ENCODE assay signal across 8 cellular contexts in genomic region chr1:156096640-156097391, GRCh38. TPM values are rescaled to one million over a fixed set of nuclear protein-coding genes. Genes with fewer than 3 reads are reported as not detected.
DNase-seq lines count a peak whose midpoint lies in the region; ATAC-seq, FAIRE-seq and TF ChIP-seq lines count a peak whose summit lies in the region.

No MANE protein-coding gene starts in this region.

- DNase-seq in A549 (ENCODE audit: low read depth in 1 of 2, low spot score in 1 of 2): peak; percentile 86 to 93
- peak; percentile 33 for DNase-seq in NCI-H2171 treated with DMSO at 0.1 percent for 48 hours (lab: John Stamatoyannopoulos, UW)
- DNase-seq in activated CD4-positive, CD25-positive, alpha-beta regulatory T cell (lab: John Stamatoyannopoulos, UW): peak; percentile 71 to 78 (median 74)
- peak; percentile 70 for DNase-seq in bronchial epithelial cell (ENCODE audit: low read depth)
- DNase-seq in kidney epithelial cell (ENCODE audit: low read depth): no peak
- DNase-seq in stimulated activated CD4-positive, alpha-beta T cell treated with anti-CD3 and anti-CD28 coated beads, Interleukin-1b, Interleukin-23, amount 100 ng/mL, for 1 hour (ENCODE audit: low read depth in 2 of 2): peak; percentile 75 to 76

- no peaks in the 10 kb centered on the region for H3K27me3 ChIP-seq in bronchial epithelial cell (ENCODE audit: control insufficient read depth, insufficient read depth, low read length)
- H3K27me3 ChIP-seq in kidney epithelial cell (ENCODE audit: control insufficient read depth, insufficient read depth, low read length): no peaks in the 10 kb centered on the region

- FAIRE-seq in A549 (lab: Jason Lieb, UNC) (no peak), bronchial epithelial cell (lab: Jason Lieb, UNC) (no peak)

- peaks cover 44% of the 10 kb centered on the region for H3K4me1 ChIP-seq in A549

- H3K4me3 ChIP-seq in A549: no peak overlapping the region
- no peak overlapping the region for H3K4me3 ChIP-seq in bronchial epithelial cell (ENCODE audit: low read depth, low read length)
- H3K4me3 ChIP-seq in kidney epithelial cell (ENCODE audit: low read depth, low read length): no peak overlapping the region

- POLR2A ChIA-PET in A549 (lab: Yijun Ruan, JAX): interaction anchor here (1.0 to 2.2 kb wide), 8 partner anchors 9 to 116 kb away, joined by 3 to 17 read pairs (median 6); partner anchors contain the start of genes LMNA and PMF1

- no peak for TF ChIP-seq EP300 in A549 (IDR thresholded peaks at IDR 0.05)

- no peak for TF ChIP-seq POLR2A in A549 (IDR thresholded peaks at IDR 0.05; ENCODE audit: low read length)

- peak overlapping the region; percentile 91 to 93 for H3K27ac ChIP-seq in A549

- H3K4me2 ChIP-seq in A549: peak overlapping the region; percentile 62

- TF ChIP-seq RAD21 in A549 (conservative IDR thresholded peaks at IDR 0.05 in 1 of 2, IDR thresholded peaks at IDR 0.05 in 1 of 2): peak; percentile 98 to 99

- H3K9me3 ChIP-seq in A549: no peaks in the 10 kb centered on the region

- WGBS in A549 (ENCODE audit: missing lambda C conversion rate): 27% methylated on average over 14 of the region's 14 CpGs

- no peaks in the 10 kb centered on the region for H3K36me3 ChIP-seq in bronchial epithelial cell (ENCODE audit: control insufficient read depth, insufficient read depth, low read length)
- no peaks in the 10 kb centered on the region for H3K36me3 ChIP-seq in kidney epithelial cell (ENCODE audit: control insufficient read depth, insufficient read depth, low read length)

- peak; percentile 96 to 97 for ATAC-seq in A549
- ATAC-seq in GM18511 (IDR thresholded peaks at IDR 0.05; ENCODE audit: unreplicated experiment): peak; percentile 69
- peak; percentile 55 for ATAC-seq in HG03064 (IDR thresholded peaks at IDR 0.05; ENCODE audit: low read depth, unreplicated experiment)

- TF ChIP-seq CTCF in A549 (IDR thresholded peaks at IDR 0.05) (peak; percentile 95), bronchial epithelial cell (IDR thresholded peaks at IDR 0.05; ENCODE audit: insufficient read depth, low read length, severe bottlenecking) (peak; percentile 99), kidney epithelial cell (IDR thresholded peaks at IDR 0.05; ENCODE audit: insufficient read depth, low read length, poor library complexity, severe bottlenecking) (peak; percentile 98)

- CTCF ChIA-PET in A549 (lab: Yijun Ruan, JAX): interaction anchor here (0.5 to 29.4 kb wide), 43 partner anchors 9 to 339 kb away, joined by 3 to 2239 read pairs (median 4); partner anchors contain the start of genes LMNA, PMF1, SEMA4A and SLC25A44

TF ChIP-seq in A549, 52 proteins besides CTCF, POLR2A, EP300 and RAD21:
- TF ChIP-seq TP53 (CRISPR knock-in tag; IDR thresholded peaks at IDR 0.05) (0 out of 2 replicates have a peak, but pooled peaks have one; percentile 42), POLR2AphosphoS2 (conservative IDR thresholded peaks at IDR 0.05; ENCODE audit: low read length) (no peak), MAFK (IDR thresholded peaks at IDR 0.05; ENCODE audit: partially characterized antibody) (peak; percentile 23), HOXB5 (CRISPR knock-in tag; IDR thresholded peaks at IDR 0.05) (peak; percentile 53; the same call in 1 of the 2 replicates), MAZ (IDR thresholded peaks at IDR 0.05; ENCODE audit: borderline replicate concordance, low read depth, low read length) (0 out of 2 replicates have a peak, but pooled peaks have one; percentile 11), ESRRA (IDR thresholded peaks at IDR 0.05; ENCODE audit: borderline replicate concordance, low read length) (no peak), SMC3 (IDR thresholded peaks at IDR 0.05) (peak; percentile 100)
- TF ChIP-seq, protein P1, sequence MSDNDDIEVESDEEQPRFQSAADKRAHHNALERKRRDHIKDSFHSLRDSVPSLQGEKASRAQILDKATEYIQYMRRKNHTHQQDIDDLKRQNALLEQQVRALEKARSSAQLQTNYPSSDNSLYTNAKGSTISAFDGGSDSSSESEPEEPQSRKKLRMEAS (IDR thresholded peaks at IDR 0.05): peak; percentile 63; the same call in 1 of the 2 replicates

RNA-seq across cellular contexts. Expression of gene MEX3A, which starts 14.6 kb away (rescaled TPM):
- polyA plus RNA-seq in A549 (2011; rRNA removed) (1.8 and 2.4 TPM in 2 replicates), A549 (2017; fragmentation: RNase III; extraction: RNeasy Plus Mini Kit Qiagen cat#74134 plus additional on column Dnase treatment) (3.3 to 4.9 TPM (median 4.4 TPM) in 3 replicates)
- 3.2 and 3.9 TPM in 2 replicates for polyA plus RNA-seq in A549 (2012; cell fraction: cytosol; rRNA removed)
- polyA plus RNA-seq in A549 (2012; cell fraction: nucleus; rRNA removed): 2.2 and 3.9 TPM in 2 replicates
- polyA minus RNA-seq in A549 (2011; rRNA and poly(A)+ RNA removed): 2.4 and 2.8 TPM in 2 replicates
- total RNA-seq in bronchial epithelial cell (0.13 and 0.53 TPM in 2 replicates), kidney epithelial cell (34.5 and 34.6 TPM in 2 replicates)

RNA-seq across cellular contexts. Expression of gene LMNA, which starts 17.7 kb away (rescaled TPM):
- 155 and 214 TPM in 2 replicates for polyA plus RNA-seq in A549 (2011; rRNA removed)
- 353 and 498 TPM in 2 replicates for polyA plus RNA-seq in A549 (2012; cell fraction: cytosol; rRNA removed)
- 1,197 and 1,289 TPM in 2 replicates for polyA plus RNA-seq in A549 (2012; cell fraction: nucleus; rRNA removed)
- polyA plus RNA-seq in A549 (2017; fragmentation: RNase III; extraction: RNeasy Plus Mini Kit Qiagen cat#74134 plus additional on column Dnase treatment): 286 to 310 TPM (median 288 TPM) in 3 replicates
- 151 and 242 TPM in 2 replicates for polyA minus RNA-seq in A549 (2011; rRNA and poly(A)+ RNA removed)
- total RNA-seq in bronchial epithelial cell: 561 and 638 TPM in 2 replicates
- total RNA-seq in kidney epithelial cell: 251 and 280 TPM in 2 replicates

RNA-seq across cellular contexts. Expression of gene RAB25, which starts 35.9 kb away (rescaled TPM):
- polyA plus RNA-seq in A549 (2011; rRNA removed) (0.11 TPM in 1 of 2 replicates, not detected in the other), A549 (2017; fragmentation: RNase III; extraction: RNeasy Plus Mini Kit Qiagen cat#74134 plus additional on column Dnase treatment) (not detected in 3 replicates)
- polyA plus RNA-seq in A549 (2012; cell fraction: cytosol; rRNA removed): 0.10 and 0.34 TPM in 2 replicates
- 0.40 and 0.49 TPM in 2 replicates for polyA plus RNA-seq in A549 (2012; cell fraction: nucleus; rRNA removed)
- not detected in 2 replicates for polyA minus RNA-seq in A549 (2011; rRNA and poly(A)+ RNA removed)
- total RNA-seq in bronchial epithelial cell (30.3 and 83.7 TPM in 2 replicates), kidney epithelial cell (30.4 and 46.0 TPM in 2 replicates)

RNA-seq across cellular contexts. Expression of gene LAMTOR2, which starts 42.2 kb away (rescaled TPM):
- polyA plus RNA-seq in A549 (2011; rRNA removed) (63.0 and 71.4 TPM in 2 replicates), A549 (2017; fragmentation: RNase III; extraction: RNeasy Plus Mini Kit Qiagen cat#74134 plus additional on column Dnase treatment) (151 to 171 TPM (median 166 TPM) in 3 replicates)
- polyA plus RNA-seq in A549 (2012; cell fraction: cytosol; rRNA removed): 203 and 211 TPM in 2 replicates
- polyA plus RNA-seq in A549 (2012; cell fraction: nucleus; rRNA removed): 78.2 and 83.5 TPM in 2 replicates
- 47.1 and 58.2 TPM in 2 replicates for polyA minus RNA-seq in A549 (2011; rRNA and poly(A)+ RNA removed)
- total RNA-seq in bronchial epithelial cell (46.6 and 74.6 TPM in 2 replicates), kidney epithelial cell (96.5 and 108 TPM in 2 replicates)

RNA-seq across cellular contexts. Expression of gene UBQLN4, which starts 43.2 kb away (rescaled TPM):
- 42.0 and 47.6 TPM in 2 replicates for polyA plus RNA-seq in A549 (2011; rRNA removed)
- polyA plus RNA-seq in A549 (2012; cell fraction: cytosol; rRNA removed): 35.5 and 45.0 TPM in 2 replicates
- 58.9 and 60.0 TPM in 2 replicates for polyA plus RNA-seq in A549 (2012; cell fraction: nucleus; rRNA removed)
- 36.5 to 39.1 TPM (median 38.2 TPM) in 3 replicates for polyA plus RNA-seq in A549 (2017; fragmentation: RNase III; extraction: RNeasy Plus Mini Kit Qiagen cat#74134 plus additional on column Dnase treatment)
- 57.8 TPM in 2 replicates for polyA minus RNA-seq in A549 (2011; rRNA and poly(A)+ RNA removed)
- 13.7 and 17.4 TPM in 2 replicates for total RNA-seq in bronchial epithelial cell
- total RNA-seq in kidney epithelial cell: 28.2 and 30.5 TPM in 2 replicates

Comparison
In these comparisons a context has a peak if more than half of its experiments do, and no peak if none do; other contexts are left out.
1. RNA of gene MEX3A, which starts 14.6 kb away (total RNA-seq): 34.5 to 34.6 TPM in kidney epithelial cell; 0.13 to 0.53 TPM in bronchial epithelial cell; every median in the first group is over 10 times any median in the second.
2. Peak in every context shown above with its lines, with median percentiles within 50 percentile points of each other: ATAC-seq and CTCF ChIP-seq.